Comparison of ENCODE assay signal across 29 cellular contexts in genomic region chr2:177178797-177179196, GRCh38.
"Had no signal": no experiment of that assay in that cellular context is flagged by ENCODE, and none has a peak within 500 bp of the region (broad histone marks: within the 10 kb centered on the region; RNA-seq: fewer than 3 reads in every experiment).

No MANE protein-coding gene starts in this region.

- H3K4me1 Mint-ChIP-seq: naive B cell had no signal

- H2AFZ ChIP-seq: hepatocyte had no signal

- H3K4me2 ChIP-seq: hepatocyte had no signal

- H3K27me3 ChIP-seq: colonic mucosa, gastrocnemius medialis, hepatocyte, ovary, right lobe of liver, uterus had no signal

- H3K9me3 ChIP-seq: colonic mucosa, gastrocnemius medialis, ovary, right lobe of liver, thoracic aorta, uterus had no signal

- H3K27ac ChIP-seq: colonic mucosa, epithelial cell of prostate, gastrocnemius medialis, hepatocyte, ovary, right lobe of liver, thoracic aorta, uterus had no signal

- H3K36me3 ChIP-seq: colonic mucosa, gastrocnemius medialis, ovary, right lobe of liver, thoracic aorta, uterus had no signal

- H3K4me1 ChIP-seq: colonic mucosa, gastrocnemius medialis, uterus had no signal

- H3K36me3 Mint-ChIP-seq: naive B cell, type B pancreatic cell had no signal

- H3K9me3 Mint-ChIP-seq: naive B cell; T-helper 2 cell treated with Interferon-gamma antibody and Interleukin-4, amounts not matched to agents 5 μg/mL and 100 μg/mL, for 36 hours had no signal

- H3K27ac Mint-ChIP-seq: activated naive CD8-positive, alpha-beta T cell; naive B cell; progenitor cell of endocrine pancreas; T-helper 2 cell treated with Interferon-gamma antibody and Interleukin-4, amounts not matched to agents 5 μg/mL and 100 μg/mL, for 36 hours; type B pancreatic cell had no signal

- ATAC-seq: gastrocnemius medialis; left cardiac atrium; left ventricle myocardium superior; right lobe of liver; stimulated activated naive CD8-positive, alpha-beta T cell treated with anti-CD3 and anti-CD28 coated beads, Interleukin-15, Interleukin-2, amounts not matched to agents 100 U/mL and 50 U/mL, for 24 hours had no signal

- H3K79me2 ChIP-seq: hepatocyte had no signal

- H3K27me3 Mint-ChIP-seq: progenitor cell of endocrine pancreas, type B pancreatic cell had no signal

- H3K4me3 ChIP-seq: colonic mucosa, gastrocnemius medialis, hepatocyte, ovary, right lobe of liver, thoracic aorta, uterus had no signal

- DNase-seq: activated CD4-positive, alpha-beta T cell treated with anti-CD3 and anti-CD28 coated beads for 4 hours; activated CD4-positive, alpha-beta T cell treated with anti-CD3 and anti-CD28 coated beads, Interleukin-2, amount 50 U/mL, for 4 hours; activated effector memory CD4-positive, alpha-beta T cell treated with Interleukin-2 at 50 U/mL for 16 hours; activated naive CD4-positive, alpha-beta T cell treated with Interleukin-2 at 50 U/mL for 16 hours; activated T-cell treated with anti-CD3 and anti-CD28 coated beads for 4 hours; anterior cingulate cortex; cerebellar nuclear complex; colonic mucosa; effector CD8-positive, alpha-beta T cell; gastrocnemius medialis; glutamatergic neuron; islet precursor cell; left cardiac atrium; left ventricle myocardium superior; naive B cell; ovary; right lobe of liver; stimulated activated CD4-positive, alpha-beta T cell treated with anti-CD3 and anti-CD28 coated beads, Interleukin-12 subunit alpha, Interleukin-12 subunit beta, amount 100 ng/mL, for 4 hours; stimulated activated CD4-positive, alpha-beta T cell treated with anti-CD3 and anti-CD28 coated beads, Interleukin-4, amount 100 ng/mL, for 1 hour; stimulated activated naive CD8-positive, alpha-beta T cell treated with anti-CD3 and anti-CD28 coated beads, Interleukin-15, Interleukin-2, amounts not matched to agents 100 U/mL and 50 U/mL, for 24 hours; T-helper 1 cell; uterus had no signal

- H3K4me3 Mint-ChIP-seq: activated naive CD8-positive, alpha-beta T cell; naive B cell; T-helper 2 cell treated with Interferon-gamma antibody and Interleukin-4, amounts not matched to agents 5 μg/mL and 100 μg/mL, for 36 hours; type B pancreatic cell had no signal
